In genomic region chr5:141957367-141957993, GRCh38 we compare ENCODE assay signal across 13 cellular contexts. TPM values are rescaled to one million over a fixed set of nuclear protein-coding genes. Genes with fewer than 3 reads are reported as not detected.
DNase-seq lines count a peak whose midpoint lies in the region; ATAC-seq and TF ChIP-seq lines count a peak whose summit lies in the region.
"Had no signal": no experiment of that assay in that cellular context is flagged by ENCODE, and none has a peak within 500 bp of the region (broad histone marks: within the 10 kb centered on the region; RNA-seq: fewer than 3 reads in every experiment).

No MANE protein-coding gene starts in this region.

- no peak overlapping the region for H4K12ac ChIP-seq in trophoblast cell (ENCODE audit: low read depth, low read length)

- H4K20me1 ChIP-seq in MM.1S (ENCODE audit: insufficient read depth, low read length), result no peaks in the 10 kb centered on the region

- no CpG with 5 or more reads among the region's 16 CpGs for WGBS in trophoblast cell (ENCODE audit: extremely low coverage, insufficient coverage, insufficient read length)

- H3K9me3 ChIP-seq in MM.1S (replicated peaks; ENCODE audit: insufficient read depth, low read length) (no peaks in the 10 kb centered on the region), parathyroid adenoma (ENCODE audit: control insufficient read depth, low read length) (no peaks in the 10 kb centered on the region), trophoblast cell (ENCODE audit: insufficient read depth, low read depth, low read length) (peaks cover 2% of the 10 kb centered on the region)
- H3K9me3 ChIP-seq: prostate gland, tibial nerve had no signal

- H3K27me3 ChIP-seq in MM.1S (replicated peaks; ENCODE audit: insufficient read depth, low read length) (no peaks in the 10 kb centered on the region), parathyroid adenoma (ENCODE audit: control insufficient read depth, insufficient read depth, low read length) (no peaks in the 10 kb centered on the region), trophoblast cell (ENCODE audit: insufficient read depth, low read length) (no peaks in the 10 kb centered on the region)
- H3K27me3 ChIP-seq: tibial nerve had no signal

- H3K18ac ChIP-seq in trophoblast cell (ENCODE audit: low read length), result no peak overlapping the region

- H3K9ac ChIP-seq in MM.1S (ENCODE audit: low read length) (no peak overlapping the region), parathyroid adenoma (no peak overlapping the region), trophoblast cell (ENCODE audit: low read length) (no peak overlapping the region)

- no peak for ATAC-seq in activated CD8-positive, alpha-beta memory T cell treated with anti-CD3 and anti-CD28 coated beads, Interleukin-2, amount 10 ng/mL, durations not matched to agents 7 days and 5 days
- no peak for ATAC-seq in HG03460 (IDR thresholded peaks at IDR 0.05; ENCODE audit: unreplicated experiment)

- peak overlapping the region; percentile 49 for H3K27ac Mint-ChIP-seq in activated CD8-positive, alpha-beta memory T cell treated with anti-CD3 and anti-CD28 coated beads, Interleukin-2, amount 10 ng/mL, durations not matched to agents 7 days and 5 days
- H3K27ac Mint-ChIP-seq in activated T-helper 2 cell treated with anti-CD3 and anti-CD28 coated beads, Interferon-gamma antibody, Interleukin-2, Interleukin-4, amounts not matched to agents 10 μg/mL and 5 μg/mL and 100 μg/mL, durations not matched to agents 14 hours and 24 hours and 36 hours, result peak overlapping the region; percentile 90

- no peak overlapping the region for H3K27ac ChIP-seq in MM.1S (ENCODE audit: low read length)
- peak overlapping the region; percentile 62 for H3K27ac ChIP-seq in parathyroid adenoma
- no peak overlapping the region for H3K27ac ChIP-seq in trophoblast cell (ENCODE audit: low read depth, low read length)
- H3K27ac ChIP-seq: prostate gland, RWPE1 had no signal

- H3K36me3 Mint-ChIP-seq in activated CD8-positive, alpha-beta memory T cell treated with anti-CD3 and anti-CD28 coated beads, Interleukin-2, amount 10 ng/mL, durations not matched to agents 7 days and 5 days, result no peaks in the 10 kb centered on the region
- no peaks in the 10 kb centered on the region for H3K36me3 Mint-ChIP-seq in activated T-helper 2 cell treated with anti-CD3 and anti-CD28 coated beads, Interferon-gamma antibody, Interleukin-2, Interleukin-4, amounts not matched to agents 10 μg/mL and 5 μg/mL and 100 μg/mL, durations not matched to agents 14 hours and 24 hours and 36 hours (ENCODE audit: low read depth)

- no peak overlapping the region for H2BK5ac ChIP-seq in trophoblast cell (ENCODE audit: low read depth, low read length, poor library complexity)

- H3K27me3 Mint-ChIP-seq in activated CD8-positive, alpha-beta memory T cell treated with anti-CD3 and anti-CD28 coated beads, Interleukin-2, amount 10 ng/mL, durations not matched to agents 7 days and 5 days, result no peaks in the 10 kb centered on the region
- H3K27me3 Mint-ChIP-seq in activated T-helper 2 cell treated with anti-CD3 and anti-CD28 coated beads, Interferon-gamma antibody, Interleukin-2, Interleukin-4, amounts not matched to agents 10 μg/mL and 5 μg/mL and 100 μg/mL, durations not matched to agents 14 hours and 24 hours and 36 hours (ENCODE audit: low read depth), result no peaks in the 10 kb centered on the region

- H2BK120ac ChIP-seq in trophoblast cell (ENCODE audit: insufficient read depth, low read length, poor library complexity), result no peak overlapping the region

- no peaks in the 10 kb centered on the region for H3K9me3 Mint-ChIP-seq in activated CD8-positive, alpha-beta memory T cell treated with anti-CD3 and anti-CD28 coated beads, Interleukin-2, amount 10 ng/mL, durations not matched to agents 7 days and 5 days (ENCODE audit: low read depth)
- no peaks in the 10 kb centered on the region for H3K9me3 Mint-ChIP-seq in activated T-helper 2 cell treated with anti-CD3 and anti-CD28 coated beads, Interferon-gamma antibody, Interleukin-2, Interleukin-4, amounts not matched to agents 10 μg/mL and 5 μg/mL and 100 μg/mL, durations not matched to agents 14 hours and 24 hours and 36 hours
- H3K9me3 Mint-ChIP-seq: activated B cell treated with CpG ODN at 0.5 μM for 24 hours had no signal

- no peak for DNase-seq in activated CD8-positive, alpha-beta memory T cell treated with anti-CD3 and anti-CD28 coated beads, Interleukin-2, amount 10 ng/mL, durations not matched to agents 7 days and 5 days
- no peak for DNase-seq in activated CD8-positive, alpha-beta memory T cell treated with anti-CD3 and anti-CD28 coated beads for 24 hours
- DNase-seq in MM.1S (no peak), iPS-NIHi7 (ENCODE audit: extremely low spot score) (no peak), trophoblast cell (no peak)
- DNase-seq in activated T-helper 2 cell treated with anti-CD3 and anti-CD28 coated beads, Interferon-gamma antibody, Interleukin-2, Interleukin-4, amounts not matched to agents 10 μg/mL and 5 μg/mL and 100 μg/mL, durations not matched to agents 14 hours and 24 hours and 36 hours (ENCODE audit: low spot score), result no peak
- DNase-seq: activated B cell treated with CpG ODN at 0.5 μM for 24 hours, NCI-H2029 treated with DMSO at 0.1 percent for 48 hours had no signal

- H3K4me1 ChIP-seq in MM.1S (ENCODE audit: low read length) (peaks cover 35% of the 10 kb centered on the region), parathyroid adenoma (peaks cover 3% of the 10 kb centered on the region), trophoblast cell (ENCODE audit: control insufficient read depth in 1 of 2, insufficient read depth in 2 of 2, low read length in 2 of 2) (no peaks in the 10 kb centered on the region)
- H3K4me1 ChIP-seq: prostate gland had no signal

- H3K4me2 ChIP-seq in MM.1S (ENCODE audit: low read depth, low read length), result peak overlapping the region; percentile 51; the same call in 1 of the 2 replicates
- no peak overlapping the region for H3K4me2 ChIP-seq in parathyroid adenoma (ENCODE audit: low read length)
- H3K4me2 ChIP-seq in trophoblast cell (ENCODE audit: low read length), result no peak overlapping the region

- H3F3A ChIP-seq in MM.1S (ENCODE audit: insufficient read depth, low read length), result no peaks in the 10 kb centered on the region

- CTCF ChIA-PET in activated CD8-positive, alpha-beta memory T cell treated with anti-CD3 and anti-CD28 coated beads, Interleukin-2, amount 10 ng/mL, durations not matched to agents 7 days and 5 days (lab: Charles Lee), result interaction anchor here (1.4 to 8.0 kb wide), 8 partner anchors 13 to 264 kb away, joined by 3 to 195 read pairs (median 80); partner anchors contain the start of genes DELE1, PCDH1 and RNF14

- H3K79me2 ChIP-seq in MM.1S (ENCODE audit: low read length), result no peaks in the 10 kb centered on the region
- H3K79me2 ChIP-seq in parathyroid adenoma, result no peaks in the 10 kb centered on the region
- no peaks in the 10 kb centered on the region for H3K79me2 ChIP-seq in trophoblast cell (ENCODE audit: control insufficient read depth, insufficient read depth, low read length, poor library complexity)

- H3K4me1 Mint-ChIP-seq in activated CD8-positive, alpha-beta memory T cell treated with anti-CD3 and anti-CD28 coated beads, Interleukin-2, amount 10 ng/mL, durations not matched to agents 7 days and 5 days, result peaks cover 45% of the 10 kb centered on the region
- peaks cover 37% of the 10 kb centered on the region for H3K4me1 Mint-ChIP-seq in activated T-helper 2 cell treated with anti-CD3 and anti-CD28 coated beads, Interferon-gamma antibody, Interleukin-2, Interleukin-4, amounts not matched to agents 10 μg/mL and 5 μg/mL and 100 μg/mL, durations not matched to agents 14 hours and 24 hours and 36 hours (ENCODE audit: low read depth)

- H3K9me2 ChIP-seq in MM.1S (replicated peaks; ENCODE audit: insufficient read depth, low read length), result no peaks in the 10 kb centered on the region

- intact Hi-C loops in activated T-helper 2 cell treated with anti-CD3 and anti-CD28 coated beads, Interferon-gamma antibody, Interleukin-2, Interleukin-4, amounts not matched to agents 10 μg/mL and 5 μg/mL and 100 μg/mL, durations not matched to agents 14 hours and 24 hours and 36 hours (cut with micrococcal nuclease), result no loop called here

- H2BK12ac ChIP-seq in trophoblast cell (ENCODE audit: low read length), result no peak overlapping the region

- no peak overlapping the region for H3K14ac ChIP-seq in trophoblast cell (ENCODE audit: low read length)

- H3K4me3 Mint-ChIP-seq in activated CD8-positive, alpha-beta memory T cell treated with anti-CD3 and anti-CD28 coated beads, Interleukin-2, amount 10 ng/mL, durations not matched to agents 7 days and 5 days, result no peak overlapping the region
- no peak overlapping the region for H3K4me3 Mint-ChIP-seq in activated T-helper 2 cell treated with anti-CD3 and anti-CD28 coated beads, Interferon-gamma antibody, Interleukin-2, Interleukin-4, amounts not matched to agents 10 μg/mL and 5 μg/mL and 100 μg/mL, durations not matched to agents 14 hours and 24 hours and 36 hours (ENCODE audit: low read depth)
- H3K4me3 Mint-ChIP-seq: activated B cell treated with CpG ODN at 0.5 μM for 24 hours had no signal

- H4K91ac ChIP-seq in trophoblast cell (ENCODE audit: low read depth, low read length), result no peak overlapping the region

- no peaks in the 10 kb centered on the region for H3K79me1 ChIP-seq in trophoblast cell (ENCODE audit: low read length)

- no peak overlapping the region for H3K4ac ChIP-seq in trophoblast cell (ENCODE audit: low read depth, low read length)

- no peak overlapping the region for H2AK5ac ChIP-seq in trophoblast cell (ENCODE audit: low read length)

- no peak overlapping the region for H4K8ac ChIP-seq in trophoblast cell (ENCODE audit: low read depth, low read length)

- H3K4me3 ChIP-seq in MM.1S (ENCODE audit: low read length), result no peak overlapping the region
- H3K4me3 ChIP-seq in parathyroid adenoma (ENCODE audit: low read depth, low read length), result peak overlapping the region; percentile 21
- no peak overlapping the region for H3K4me3 ChIP-seq in trophoblast cell (ENCODE audit: low read depth, low read length)
- H3K4me3 ChIP-seq: prostate gland had no signal

- H3K36me3 ChIP-seq in MM.1S (replicated peaks; ENCODE audit: insufficient read depth, low read length) (no peaks in the 10 kb centered on the region), parathyroid adenoma (ENCODE audit: control insufficient read depth, insufficient read depth, low read length) (no peaks in the 10 kb centered on the region), trophoblast cell (ENCODE audit: control insufficient read depth in 1 of 2, insufficient read depth in 2 of 2, low read length in 2 of 2) (no peaks in the 10 kb centered on the region)
- H3K36me3 ChIP-seq: prostate gland had no signal

- 0 out of 2 replicates have a peak overlapping the region, but pooled peaks have one; percentile 11 for H2AFZ ChIP-seq in MM.1S (ENCODE audit: low read length)
- no peak overlapping the region for H2AFZ ChIP-seq in parathyroid adenoma
- H2AFZ ChIP-seq in trophoblast cell (ENCODE audit: insufficient read depth, low read length, poor library complexity), result no peak overlapping the region

- no peak for TF ChIP-seq CTCF in MM.1S (IDR thresholded peaks at IDR 0.05; ENCODE audit: low read length)
- TF ChIP-seq CTCF in parathyroid adenoma (IDR thresholded peaks at IDR 0.05), result no peak

- H3K23ac ChIP-seq in trophoblast cell (ENCODE audit: low read length), result no peak overlapping the region

RNA-seq across cellular contexts. Expression of gene PCDH12, which starts 0.5 kb away (rescaled TPM):
- under 1 TPM; 0.12 to 0.19 TPM for total RNA-seq in activated CD8-positive, alpha-beta memory T cell treated with anti-CD3 and anti-CD28 coated beads, Interleukin-2, amount 10 ng/mL, durations not matched to agents 7 days and 5 days
- 1.1 and 1.3 TPM in 2 replicates for total RNA-seq in activated T-helper 2 cell treated with anti-CD3 and anti-CD28 coated beads, Interferon-gamma antibody, Interleukin-2, Interleukin-4, amounts not matched to agents 10 μg/mL and 5 μg/mL and 100 μg/mL, durations not matched to agents 14 hours and 24 hours and 36 hours
- 0.03 and 0.07 TPM in 2 replicates for polyA plus RNA-seq in trophoblast cell (2013)
- total RNA-seq: activated B cell treated with CpG ODN at 0.5 μM for 24 hours had no signal

RNA-seq across cellular contexts. Expression of gene RNF14, which starts 11.4 kb away (rescaled TPM):
- 10 to 100 TPM; 23.8 to 28.2 TPM for total RNA-seq in activated CD8-positive, alpha-beta memory T cell treated with anti-CD3 and anti-CD28 coated beads, Interleukin-2, amount 10 ng/mL, durations not matched to agents 7 days and 5 days
- total RNA-seq in activated T-helper 2 cell treated with anti-CD3 and anti-CD28 coated beads, Interferon-gamma antibody, Interleukin-2, Interleukin-4, amounts not matched to agents 10 μg/mL and 5 μg/mL and 100 μg/mL, durations not matched to agents 14 hours and 24 hours and 36 hours, result 22.0 and 24.1 TPM in 2 replicates
- polyA plus RNA-seq in trophoblast cell (2013), result 40.5 and 44.8 TPM in 2 replicates

RNA-seq across cellular contexts. Expression of gene DELE1, which starts 33.8 kb away (rescaled TPM):
- total RNA-seq in activated CD8-positive, alpha-beta memory T cell treated with anti-CD3 and anti-CD28 coated beads, Interleukin-2, amount 10 ng/mL, durations not matched to agents 7 days and 5 days, result 10 to 100 TPM; 65.4 to 68.7 TPM
- 74.1 and 76.8 TPM in 2 replicates for total RNA-seq in activated T-helper 2 cell treated with anti-CD3 and anti-CD28 coated beads, Interferon-gamma antibody, Interleukin-2, Interleukin-4, amounts not matched to agents 10 μg/mL and 5 μg/mL and 100 μg/mL, durations not matched to agents 14 hours and 24 hours and 36 hours
- 20.0 and 20.3 TPM in 2 replicates for polyA plus RNA-seq in trophoblast cell (2013)

RNA-seq across cellular contexts. Expression of gene GNPDA1, which starts 55.3 kb away (rescaled TPM):
- 10 to 100 TPM in 1 of 2 experiments, 1 to 10 TPM in 1; 7.7 to 10.0 TPM for total RNA-seq in activated CD8-positive, alpha-beta memory T cell treated with anti-CD3 and anti-CD28 coated beads, Interleukin-2, amount 10 ng/mL, durations not matched to agents 7 days and 5 days
- 35.8 and 43.7 TPM in 2 replicates for total RNA-seq in activated T-helper 2 cell treated with anti-CD3 and anti-CD28 coated beads, Interferon-gamma antibody, Interleukin-2, Interleukin-4, amounts not matched to agents 10 μg/mL and 5 μg/mL and 100 μg/mL, durations not matched to agents 14 hours and 24 hours and 36 hours
- polyA plus RNA-seq in trophoblast cell (2013), result 30.3 and 31.0 TPM in 2 replicates
